Comparison of ENCODE assay signal across 7 cellular contexts in the genomic region with DNA sequence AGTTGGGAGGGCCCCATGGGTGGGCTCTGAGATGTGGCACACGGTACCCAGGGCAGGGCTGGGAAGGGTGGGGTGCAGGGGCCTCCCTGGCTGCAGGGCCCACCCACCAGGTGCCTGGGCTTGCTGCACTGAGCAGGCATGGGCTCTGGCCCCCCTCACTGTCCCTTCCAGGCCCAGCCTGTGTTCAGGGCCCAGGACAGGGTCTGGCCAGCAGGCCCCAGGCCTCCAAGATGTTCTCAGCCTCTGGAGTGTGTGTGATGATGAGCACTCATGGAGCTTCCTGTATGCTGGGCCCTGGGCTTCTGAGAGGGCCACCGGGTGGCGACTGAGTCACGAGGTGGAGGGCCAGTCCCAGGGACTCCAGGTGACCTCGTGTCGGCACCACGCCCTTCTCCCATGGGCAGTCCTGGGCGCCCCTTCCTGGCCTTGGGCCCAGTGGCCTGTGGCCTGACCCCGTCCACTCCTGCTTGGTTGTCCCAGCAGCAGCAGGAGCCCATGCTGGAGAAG. TPM values are rescaled to one million over a fixed set of nuclear protein-coding genes. Genes with fewer than 3 reads are reported as not detected.
DNase-seq lines count a peak whose midpoint lies in the region; ATAC-seq and TF ChIP-seq lines count a peak whose summit lies in the region.

No MANE protein-coding gene starts in this region.

- peak overlapping the region; percentile 85 to 97 (median 94) for H3K4me3 Mint-ChIP-seq in naive thymus-derived CD8-positive, alpha-beta T cell

- POLR2A ChIA-PET in naive thymus-derived CD8-positive, alpha-beta T cell (lab: Charles Lee) = interaction anchor here (2.5 to 2.6 kb wide), 2 partner anchors 31 to 39 kb away, joined by 7 to 15 read pairs; no protein-coding TSS in a partner anchor

- no peak for TF ChIP-seq CTCF in GM20000 (IDR thresholded peaks at IDR 0.05; ENCODE audit: extremely low read depth, missing control alignments)
- TF ChIP-seq CTCF in choroid plexus epithelial cell (conservative IDR thresholded peaks at IDR 0.05; ENCODE audit: low read depth, low read length) = no peak

- peak; percentile 55 to 59 for ATAC-seq in naive thymus-derived CD8-positive, alpha-beta T cell

- no peaks in the 10 kb centered on the region for H3K27me3 Mint-ChIP-seq in naive thymus-derived CD8-positive, alpha-beta T cell

- H3K4me1 Mint-ChIP-seq in naive thymus-derived CD8-positive, alpha-beta T cell = peaks cover 21 to 35% (median 28%) of the 10 kb centered on the region in 4 donors

- H3K27ac Mint-ChIP-seq in naive thymus-derived CD8-positive, alpha-beta T cell = peak overlapping the region; percentile 91 to 97 (median 94)

- no peaks in the 10 kb centered on the region for H3K9me3 Mint-ChIP-seq in naive thymus-derived CD8-positive, alpha-beta T cell

- no peaks in the 10 kb centered on the region for H3K36me3 Mint-ChIP-seq in naive thymus-derived CD8-positive, alpha-beta T cell

- DNase-seq in GM20000 (ENCODE audit: low spot score) (peak; percentile 48), NAMALWA (ENCODE audit: low spot score) (peak; percentile 16), choroid plexus epithelial cell (ENCODE audit: low read depth) (peak; percentile 27), activated gamma-delta T cell (lab: John Stamatoyannopoulos, UW) (no peak), Ammon's horn (ENCODE audit: low spot score) (no peak), midbrain (lab: John Stamatoyannopoulos, UW) (no peak)
- peak in 2 of 10 donors; percentile 12 to 16 for DNase-seq in naive thymus-derived CD8-positive, alpha-beta T cell

- H3K4me3 ChIP-seq in choroid plexus epithelial cell (ENCODE audit: low read depth, low read length) = peak overlapping the region; percentile 73

RNA-seq across cellular contexts. Expression of a gene that starts 55.9 kb away (rescaled TPM):
- not detected for total RNA-seq in naive thymus-derived CD8-positive, alpha-beta T cell
- polyA plus RNA-seq in naive thymus-derived CD8-positive, alpha-beta T cell = not detected

Comparison
In these comparisons a context has a peak if more than half of its experiments do, and no peak if none do; other contexts are left out.
1. DNase-seq: peak in GM20000 (single experiment), NAMALWA (single experiment) and choroid plexus epithelial cell (single experiment); none in activated gamma-delta T cell (single experiment), Ammon's horn (single experiment) and midbrain (single experiment).